ENCODE assay signal across 1 cellular context in the genomic region with DNA sequence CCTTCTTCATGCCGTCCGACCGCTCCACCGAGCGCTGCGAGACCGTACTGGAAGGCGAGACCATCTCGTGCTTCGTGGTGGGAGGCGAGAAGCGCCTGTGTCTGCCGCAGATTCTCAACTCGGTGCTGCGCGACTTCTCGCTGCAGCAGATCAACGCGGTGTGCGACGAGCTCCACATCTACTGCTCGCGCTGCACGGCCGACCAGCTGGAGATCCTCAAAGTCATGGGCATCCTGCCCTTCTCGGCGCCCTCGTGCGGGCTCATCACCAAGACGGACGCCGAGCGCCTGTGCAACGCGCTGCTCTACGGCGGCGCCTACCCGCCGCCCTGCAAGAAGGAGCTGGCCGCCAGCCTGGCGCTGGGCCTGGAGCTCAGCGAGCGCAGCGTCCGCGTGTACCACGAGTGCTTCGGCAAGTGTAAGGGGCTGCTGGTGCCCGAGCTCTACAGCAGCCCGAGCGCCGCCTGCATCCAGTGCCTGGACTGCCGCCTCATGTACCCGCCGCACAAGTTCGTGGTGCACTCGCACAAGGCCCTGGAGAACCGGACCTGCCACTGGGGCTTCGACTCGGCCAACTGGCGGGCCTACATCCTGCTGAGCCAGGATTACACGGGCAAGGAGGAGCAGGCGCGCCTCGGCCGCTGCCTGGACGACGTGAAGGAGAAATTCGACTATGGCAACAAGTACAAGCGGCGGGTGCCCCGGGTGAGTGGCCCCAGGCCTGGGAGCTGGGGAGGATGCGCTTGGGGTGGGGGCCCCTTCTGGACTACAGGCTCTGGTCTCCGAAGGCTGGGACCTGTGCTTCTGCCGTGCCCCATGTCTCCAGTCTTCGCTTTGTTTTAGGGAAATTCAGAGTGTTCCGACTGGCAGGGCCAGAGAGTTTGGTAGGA.
TF ChIP-seq lines count a peak whose summit lies in the region.

No MANE protein-coding gene starts in this region.

TF ChIP-seq in K562, 482 proteins besides CTCF, POLR2A, EP300 and RAD21 (continued from another document and continues in another):
- TF ChIP-seq, protein P1, sequence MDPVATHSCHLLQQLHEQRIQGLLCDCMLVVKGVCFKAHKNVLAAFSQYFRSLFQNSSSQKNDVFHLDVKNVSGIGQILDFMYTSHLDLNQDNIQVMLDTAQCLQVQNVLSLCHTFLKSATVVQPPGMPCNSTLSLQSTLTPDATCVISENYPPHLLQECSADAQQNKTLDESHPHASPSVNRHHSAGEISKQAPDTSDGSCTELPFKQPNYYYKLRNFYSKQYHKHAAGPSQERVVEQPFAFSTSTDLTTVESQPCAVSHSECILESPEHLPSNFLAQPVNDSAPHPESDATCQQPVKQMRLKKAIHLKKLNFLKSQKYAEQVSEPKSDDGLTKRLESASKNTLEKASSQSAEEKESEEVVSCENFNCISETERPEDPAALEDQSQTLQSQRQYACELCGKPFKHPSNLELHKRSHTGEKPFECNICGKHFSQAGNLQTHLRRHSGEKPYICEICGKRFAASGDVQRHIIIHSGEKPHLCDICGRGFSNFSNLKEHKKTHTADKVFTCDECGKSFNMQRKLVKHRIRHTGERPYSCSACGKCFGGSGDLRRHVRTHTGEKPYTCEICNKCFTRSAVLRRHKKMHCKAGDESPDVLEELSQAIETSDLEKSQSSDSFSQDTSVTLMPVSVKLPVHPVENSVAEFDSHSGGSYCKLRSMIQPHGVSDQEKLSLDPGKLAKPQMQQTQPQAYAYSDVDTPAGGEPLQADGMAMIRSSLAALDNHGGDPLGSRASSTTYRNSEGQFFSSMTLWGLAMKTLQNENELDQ (CRISPR knock-in tag; IDR thresholded peaks at IDR 0.05; ENCODE audit: borderline replicate concordance), result no peak
- TF ChIP-seq POLR2AphosphoS5 (IDR thresholded peaks at IDR 0.05; ENCODE audit: control insufficient read depth, insufficient read depth, low read depth, low read length) (no peak), ZNF780A (CRISPR knock-in tag; IDR thresholded peaks at IDR 0.05) (no peak), CTBP1 (IDR thresholded peaks at IDR 0.05; ENCODE audit: borderline replicate concordance) (peak; percentile 93; the same call in 1 of the 2 replicates), SMAD2 (IDR thresholded peaks at IDR 0.05; ENCODE audit: low read depth, low read length) (no peak), KAT7 (CRISPR knock-in tag; IDR thresholded peaks at IDR 0.05; ENCODE audit: borderline replicate concordance) (peak; percentile 54; the same call in 1 of the 2 replicates), POLR2G (IDR thresholded peaks at IDR 0.05; ENCODE audit: low read depth, low read length) (peak; percentile 68; the same call in 1 of the 2 replicates), BDP1 (IDR thresholded peaks at IDR 0.05; ENCODE audit: insufficient read depth, insufficient read length) (no peak), NR1H2 (CRISPR knock-in tag; IDR thresholded peaks at IDR 0.05) (no peak), ZNF79 (CRISPR knock-in tag; IDR thresholded peaks at IDR 0.05; ENCODE audit: low read depth) (no peak), POU5F1 (IDR thresholded peaks at IDR 0.05; ENCODE audit: borderline replicate concordance, low read depth, low read length, partially characterized antibody) (no peak), HMG20A (CRISPR knock-in tag; conservative IDR thresholded peaks at IDR 0.05) (no peak), U2AF1 (optimal IDR thresholded peaks at IDR 0.05; ENCODE audit: low read depth, low read length) (no peak), SIN3B (IDR thresholded peaks at IDR 0.05; ENCODE audit: low read depth) (no peak), KDM2B (CRISPR knock-in tag; IDR thresholded peaks at IDR 0.05) (peak; percentile 86; the same call in 1 of the 2 replicates), SP1 (CRISPR knock-in tag; IDR thresholded peaks at IDR 0.05) (peak; percentile 51; the same call in 1 of the 2 replicates), ZFP30 (CRISPR knock-in tag; IDR thresholded peaks at IDR 0.05; ENCODE audit: borderline replicate concordance) (no peak), GTF2A2 (tag; IDR thresholded peaks at IDR 0.05) (no peak), NCOR1 (IDR thresholded peaks at IDR 0.05) (no peak), HIVEP1 (CRISPR knock-in tag; IDR thresholded peaks at IDR 0.05) (no peak), STAG1 (CRISPR knock-in tag; IDR thresholded peaks at IDR 0.05; ENCODE audit: borderline replicate concordance) (0 out of 2 replicates have a peak, but pooled peaks have one; percentile 6), SNIP1 (IDR thresholded peaks at IDR 0.05; ENCODE audit: low read depth) (no peak), ZNF436 (CRISPR knock-in tag; IDR thresholded peaks at IDR 0.05) (no peak), ZBTB7A (IDR thresholded peaks at IDR 0.05; ENCODE audit: borderline replicate concordance, control insufficient read depth, low read depth, low read length) (0 out of 2 replicates have a peak, but pooled peaks have one; percentile 12), RBM22 (IDR thresholded peaks at IDR 0.05; ENCODE audit: low read depth, low read length, poor library complexity, severe bottlenecking) (peak; percentile 43), CEBPB (tag; IDR thresholded peaks at IDR 0.05) (no peak), ZNF140 (CRISPR knock-in tag; IDR thresholded peaks at IDR 0.05) (no peak), BACH1 (tag; IDR thresholded peaks at IDR 0.05) (no peak), PHTF2 (CRISPR knock-in tag; IDR thresholded peaks at IDR 0.05) (no peak), ZNF232 (CRISPR knock-in tag; IDR thresholded peaks at IDR 0.05) (no peak), NRF1 (conservative IDR thresholded peaks at IDR 0.05 in 1 of 2, IDR thresholded peaks at IDR 0.05 in 1 of 2) (peak; percentile 69 to 76)
- TF ChIP-seq, protein P2, sequence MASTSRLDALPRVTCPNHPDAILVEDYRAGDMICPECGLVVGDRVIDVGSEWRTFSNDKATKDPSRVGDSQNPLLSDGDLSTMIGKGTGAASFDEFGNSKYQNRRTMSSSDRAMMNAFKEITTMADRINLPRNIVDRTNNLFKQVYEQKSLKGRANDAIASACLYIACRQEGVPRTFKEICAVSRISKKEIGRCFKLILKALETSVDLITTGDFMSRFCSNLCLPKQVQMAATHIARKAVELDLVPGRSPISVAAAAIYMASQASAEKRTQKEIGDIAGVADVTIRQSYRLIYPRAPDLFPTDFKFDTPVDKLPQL (IDR thresholded peaks at IDR 0.05; ENCODE audit: extremely low read depth, insufficient read length), result no peak
- TF ChIP-seq, protein P3, sequence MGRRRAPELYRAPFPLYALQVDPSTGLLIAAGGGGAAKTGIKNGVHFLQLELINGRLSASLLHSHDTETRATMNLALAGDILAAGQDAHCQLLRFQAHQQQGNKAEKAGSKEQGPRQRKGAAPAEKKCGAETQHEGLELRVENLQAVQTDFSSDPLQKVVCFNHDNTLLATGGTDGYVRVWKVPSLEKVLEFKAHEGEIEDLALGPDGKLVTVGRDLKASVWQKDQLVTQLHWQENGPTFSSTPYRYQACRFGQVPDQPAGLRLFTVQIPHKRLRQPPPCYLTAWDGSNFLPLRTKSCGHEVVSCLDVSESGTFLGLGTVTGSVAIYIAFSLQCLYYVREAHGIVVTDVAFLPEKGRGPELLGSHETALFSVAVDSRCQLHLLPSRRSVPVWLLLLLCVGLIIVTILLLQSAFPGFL (CRISPR knock-in tag; IDR thresholded peaks at IDR 0.05), result 0 out of 2 replicates have a peak, but pooled peaks have one; percentile 6
- TF ChIP-seq, protein P4, sequence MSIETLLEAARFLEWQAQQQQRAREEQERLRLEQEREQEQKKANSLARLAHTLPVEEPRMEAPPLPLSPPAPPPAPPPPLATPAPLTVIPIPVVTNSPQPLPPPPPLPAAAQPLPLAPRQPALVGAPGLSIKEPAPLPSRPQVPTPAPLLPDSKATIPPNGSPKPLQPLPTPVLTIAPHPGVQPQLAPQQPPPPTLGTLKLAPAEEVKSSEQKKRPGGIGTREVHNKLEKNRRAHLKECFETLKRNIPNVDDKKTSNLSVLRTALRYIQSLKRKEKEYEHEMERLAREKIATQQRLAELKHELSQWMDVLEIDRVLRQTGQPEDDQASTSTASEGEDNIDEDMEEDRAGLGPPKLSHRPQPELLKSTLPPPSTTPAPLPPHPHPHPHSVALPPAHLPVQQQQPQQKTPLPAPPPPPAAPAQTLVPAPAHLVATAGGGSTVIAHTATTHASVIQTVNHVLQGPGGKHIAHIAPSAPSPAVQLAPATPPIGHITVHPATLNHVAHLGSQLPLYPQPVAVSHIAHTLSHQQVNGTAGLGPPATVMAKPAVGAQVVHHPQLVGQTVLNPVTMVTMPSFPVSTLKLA (conservative IDR thresholded peaks at IDR 0.05), result peak in 1 of 2 experiments; percentile 54; a peak in 1 of 4 replicates
- TF ChIP-seq, protein P5, sequence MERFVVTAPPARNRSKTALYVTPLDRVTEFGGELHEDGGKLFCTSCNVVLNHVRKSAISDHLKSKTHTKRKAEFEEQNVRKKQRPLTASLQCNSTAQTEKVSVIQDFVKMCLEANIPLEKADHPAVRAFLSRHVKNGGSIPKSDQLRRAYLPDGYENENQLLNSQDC (CRISPR knock-in tag; IDR thresholded peaks at IDR 0.05), result no peak
- TF ChIP-seq, protein P6, sequence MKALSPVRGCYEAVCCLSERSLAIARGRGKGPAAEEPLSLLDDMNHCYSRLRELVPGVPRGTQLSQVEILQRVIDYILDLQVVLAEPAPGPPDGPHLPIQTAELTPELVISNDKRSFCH (CRISPR knock-in tag; IDR thresholded peaks at IDR 0.05), result no peak
- TF ChIP-seq, protein P6 (tag; IDR thresholded peaks at IDR 0.05), result 0 out of 2 replicates have a peak, but pooled peaks have one; percentile 37
- TF ChIP-seq, protein P7, sequence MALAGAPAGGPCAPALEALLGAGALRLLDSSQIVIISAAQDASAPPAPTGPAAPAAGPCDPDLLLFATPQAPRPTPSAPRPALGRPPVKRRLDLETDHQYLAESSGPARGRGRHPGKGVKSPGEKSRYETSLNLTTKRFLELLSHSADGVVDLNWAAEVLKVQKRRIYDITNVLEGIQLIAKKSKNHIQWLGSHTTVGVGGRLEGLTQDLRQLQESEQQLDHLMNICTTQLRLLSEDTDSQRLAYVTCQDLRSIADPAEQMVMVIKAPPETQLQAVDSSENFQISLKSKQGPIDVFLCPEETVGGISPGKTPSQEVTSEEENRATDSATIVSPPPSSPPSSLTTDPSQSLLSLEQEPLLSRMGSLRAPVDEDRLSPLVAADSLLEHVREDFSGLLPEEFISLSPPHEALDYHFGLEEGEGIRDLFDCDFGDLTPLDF (CRISPR knock-in tag; IDR thresholded peaks at IDR 0.05), result no peak
- TF ChIP-seq, protein P8, sequence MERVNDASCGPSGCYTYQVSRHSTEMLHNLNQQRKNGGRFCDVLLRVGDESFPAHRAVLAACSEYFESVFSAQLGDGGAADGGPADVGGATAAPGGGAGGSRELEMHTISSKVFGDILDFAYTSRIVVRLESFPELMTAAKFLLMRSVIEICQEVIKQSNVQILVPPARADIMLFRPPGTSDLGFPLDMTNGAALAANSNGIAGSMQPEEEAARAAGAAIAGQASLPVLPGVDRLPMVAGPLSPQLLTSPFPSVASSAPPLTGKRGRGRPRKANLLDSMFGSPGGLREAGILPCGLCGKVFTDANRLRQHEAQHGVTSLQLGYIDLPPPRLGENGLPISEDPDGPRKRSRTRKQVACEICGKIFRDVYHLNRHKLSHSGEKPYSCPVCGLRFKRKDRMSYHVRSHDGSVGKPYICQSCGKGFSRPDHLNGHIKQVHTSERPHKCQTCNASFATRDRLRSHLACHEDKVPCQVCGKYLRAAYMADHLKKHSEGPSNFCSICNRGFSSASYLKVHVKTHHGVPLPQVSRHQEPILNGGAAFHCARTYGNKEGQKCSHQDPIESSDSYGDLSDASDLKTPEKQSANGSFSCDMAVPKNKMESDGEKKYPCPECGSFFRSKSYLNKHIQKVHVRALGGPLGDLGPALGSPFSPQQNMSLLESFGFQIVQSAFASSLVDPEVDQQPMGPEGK (CRISPR knock-in tag; IDR thresholded peaks at IDR 0.05; ENCODE audit: borderline replicate concordance), result no peak
- TF ChIP-seq, protein P9, sequence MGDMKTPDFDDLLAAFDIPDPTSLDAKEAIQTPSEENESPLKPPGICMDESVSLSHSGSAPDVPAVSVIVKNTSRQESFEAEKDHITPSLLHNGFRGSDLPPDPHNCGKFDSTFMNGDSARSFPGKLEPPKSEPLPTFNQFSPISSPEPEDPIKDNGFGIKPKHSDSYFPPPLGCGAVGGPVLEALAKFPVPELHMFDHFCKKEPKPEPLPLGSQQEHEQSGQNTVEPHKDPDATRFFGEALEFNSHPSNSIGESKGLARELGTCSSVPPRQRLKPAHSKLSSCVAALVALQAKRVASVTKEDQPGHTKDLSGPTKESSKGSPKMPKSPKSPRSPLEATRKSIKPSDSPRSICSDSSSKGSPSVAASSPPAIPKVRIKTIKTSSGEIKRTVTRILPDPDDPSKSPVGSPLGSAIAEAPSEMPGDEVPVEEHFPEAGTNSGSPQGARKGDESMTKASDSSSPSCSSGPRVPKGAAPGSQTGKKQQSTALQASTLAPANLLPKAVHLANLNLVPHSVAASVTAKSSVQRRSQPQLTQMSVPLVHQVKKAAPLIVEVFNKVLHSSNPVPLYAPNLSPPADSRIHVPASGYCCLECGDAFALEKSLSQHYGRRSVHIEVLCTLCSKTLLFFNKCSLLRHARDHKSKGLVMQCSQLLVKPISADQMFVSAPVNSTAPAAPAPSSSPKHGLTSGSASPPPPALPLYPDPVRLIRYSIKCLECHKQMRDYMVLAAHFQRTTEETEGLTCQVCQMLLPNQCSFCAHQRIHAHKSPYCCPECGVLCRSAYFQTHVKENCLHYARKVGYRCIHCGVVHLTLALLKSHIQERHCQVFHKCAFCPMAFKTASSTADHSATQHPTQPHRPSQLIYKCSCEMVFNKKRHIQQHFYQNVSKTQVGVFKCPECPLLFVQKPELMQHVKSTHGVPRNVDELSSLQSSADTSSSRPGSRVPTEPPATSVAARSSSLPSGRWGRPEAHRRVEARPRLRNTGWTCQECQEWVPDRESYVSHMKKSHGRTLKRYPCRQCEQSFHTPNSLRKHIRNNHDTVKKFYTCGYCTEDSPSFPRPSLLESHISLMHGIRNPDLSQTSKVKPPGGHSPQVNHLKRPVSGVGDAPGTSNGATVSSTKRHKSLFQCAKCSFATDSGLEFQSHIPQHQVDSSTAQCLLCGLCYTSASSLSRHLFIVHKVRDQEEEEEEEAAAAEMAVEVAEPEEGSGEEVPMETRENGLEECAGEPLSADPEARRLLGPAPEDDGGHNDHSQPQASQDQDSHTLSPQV (IDR thresholded peaks at IDR 0.05), result peak; percentile 75; the same call in 1 of the 2 replicates
- TF ChIP-seq, protein P10, sequence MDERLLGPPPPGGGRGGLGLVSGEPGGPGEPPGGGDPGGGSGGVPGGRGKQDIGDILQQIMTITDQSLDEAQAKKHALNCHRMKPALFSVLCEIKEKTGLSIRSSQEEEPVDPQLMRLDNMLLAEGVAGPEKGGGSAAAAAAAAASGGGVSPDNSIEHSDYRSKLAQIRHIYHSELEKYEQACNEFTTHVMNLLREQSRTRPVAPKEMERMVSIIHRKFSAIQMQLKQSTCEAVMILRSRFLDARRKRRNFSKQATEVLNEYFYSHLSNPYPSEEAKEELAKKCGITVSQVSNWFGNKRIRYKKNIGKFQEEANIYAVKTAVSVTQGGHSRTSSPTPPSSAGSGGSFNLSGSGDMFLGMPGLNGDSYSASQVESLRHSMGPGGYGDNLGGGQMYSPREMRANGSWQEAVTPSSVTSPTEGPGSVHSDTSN (CRISPR knock-in tag; IDR thresholded peaks at IDR 0.05; ENCODE audit: low read depth), result no peak
- TF ChIP-seq, protein P10 (tag; conservative IDR thresholded peaks at IDR 0.05; ENCODE audit: low read depth), result no peak
